ENCODE assay signal across 12 cellular contexts in genomic region chr20:59403962-59404314, GRCh38.
DNase-seq lines count a peak whose midpoint lies in the region; ATAC-seq and TF ChIP-seq lines count a peak whose summit lies in the region.
"Had no signal": no experiment of that assay in that cellular context is flagged by ENCODE, and none has a peak within 500 bp of the region (broad histone marks: within the 10 kb centered on the region; RNA-seq: fewer than 3 reads in every experiment).

No MANE protein-coding gene starts in this region.

- no peak overlapping the region for H3K4me3 ChIP-seq in NT2/D1 (ENCODE audit: insufficient read length, low read depth)
- H3K4me3 ChIP-seq in suprapubic skin = peak overlapping the region; percentile 2
- H3K4me3 ChIP-seq: body of pancreas had no signal

- no peak for TF ChIP-seq EP300 in suprapubic skin (IDR thresholded peaks at IDR 0.05)

- no peaks in the 10 kb centered on the region for H3K9me3 Mint-ChIP-seq in activated naive CD8-positive, alpha-beta T cell (ENCODE audit: low read depth)
- no peaks in the 10 kb centered on the region for H3K9me3 Mint-ChIP-seq in activated naive CD8-positive, alpha-beta T cell treated with anti-CD3 and anti-CD28 coated beads, Interleukin-2, amount 50 U/mL, for 24 hours
- no peaks in the 10 kb centered on the region for H3K9me3 Mint-ChIP-seq in glutamatergic neuron (ENCODE audit: unreplicated experiment)
- H3K9me3 Mint-ChIP-seq: activated B cell treated with CpG ODN at 0.5 μM for 24 hours had no signal

- no peak overlapping the region for H3K27ac ChIP-seq in suprapubic skin
- H3K27ac ChIP-seq: epithelial cell of prostate had no signal

- WGBS in suprapubic skin = 17% methylated on average over 8 of the region's 9 CpGs

- peak overlapping the region; percentile 7 for H3K9ac ChIP-seq in NT2/D1 (ENCODE audit: insufficient read length, low read depth)

- peaks cover 7% of the 10 kb centered on the region for H3K4me1 ChIP-seq in NT2/D1 (ENCODE audit: insufficient read depth, insufficient read length)
- peaks cover 18% of the 10 kb centered on the region for H3K4me1 ChIP-seq in suprapubic skin

- no peak for TF ChIP-seq POLR2A in suprapubic skin (IDR thresholded peaks at IDR 0.05)

- TF ChIP-seq CTCF in glutamatergic neuron (IDR thresholded peaks at IDR 0.05; ENCODE audit: partially characterized antibody, unreplicated experiment) (peak; percentile 76), suprapubic skin (IDR thresholded peaks at IDR 0.05) (no peak)

- H3K27me3 ChIP-seq in NT2/D1 (ENCODE audit: insufficient read depth, insufficient read length) (peaks cover 37% of the 10 kb centered on the region), suprapubic skin (peaks cover 74% of the 10 kb centered on the region)

- no peak for DNase-seq in activated naive CD8-positive, alpha-beta T cell treated with anti-CD3 and anti-CD28 coated beads, Interleukin-2, amount 50 U/mL, for 24 hours
- DNase-seq in NT2/D1 (ENCODE audit: low read depth, low spot score) (no peak), glutamatergic neuron (no peak), suprapubic skin (ENCODE audit: low spot score in 2 of 2) (no peak), GDM1 (lab: John Stamatoyannopoulos, UW) (no peak), activated gamma-delta T cell treated with Interleukin-2 at 50 U/mL for 16 hours (no peak)
- no peak for DNase-seq in activated CD4-positive, CD25-positive, alpha-beta regulatory T cell (lab: John Stamatoyannopoulos, UW)
- DNase-seq: NCI-H1436 had no signal

- no peaks in the 10 kb centered on the region for H3K36me3 ChIP-seq in NT2/D1 (ENCODE audit: insufficient read depth, insufficient read length, low read length)
- H3K36me3 ChIP-seq in suprapubic skin = no peaks in the 10 kb centered on the region

- peaks cover 5% of the 10 kb centered on the region for H3K4me1 Mint-ChIP-seq in activated naive CD8-positive, alpha-beta T cell (ENCODE audit: low read depth)
- H3K4me1 Mint-ChIP-seq in activated naive CD8-positive, alpha-beta T cell treated with anti-CD3 and anti-CD28 coated beads, Interleukin-2, amount 50 U/mL, for 24 hours = peaks cover 5% of the 10 kb centered on the region
- peaks cover 16% of the 10 kb centered on the region for H3K4me1 Mint-ChIP-seq in glutamatergic neuron (ENCODE audit: low read depth, unreplicated experiment)

- no peak for ATAC-seq in activated naive CD8-positive, alpha-beta T cell treated with anti-CD3 and anti-CD28 coated beads, Interleukin-2, amount 50 U/mL, for 24 hours

- peak overlapping the region; percentile 12 for H3K27ac Mint-ChIP-seq in activated naive CD8-positive, alpha-beta T cell
- H3K27ac Mint-ChIP-seq in activated naive CD8-positive, alpha-beta T cell treated with anti-CD3 and anti-CD28 coated beads, Interleukin-2, amount 50 U/mL, for 24 hours = no peak overlapping the region
- no peak overlapping the region for H3K27ac Mint-ChIP-seq in glutamatergic neuron (ENCODE audit: unreplicated experiment)
- H3K27ac Mint-ChIP-seq: activated B cell treated with CpG ODN at 0.5 μM for 24 hours had no signal

- H3K9me3 ChIP-seq in NT2/D1 (ENCODE audit: insufficient read depth, low read length) (no peaks in the 10 kb centered on the region), suprapubic skin (no peaks in the 10 kb centered on the region)
- H3K9me3 ChIP-seq: body of pancreas had no signal

- H3K36me3 Mint-ChIP-seq in activated naive CD8-positive, alpha-beta T cell = no peaks in the 10 kb centered on the region
- H3K36me3 Mint-ChIP-seq in activated naive CD8-positive, alpha-beta T cell treated with anti-CD3 and anti-CD28 coated beads, Interleukin-2, amount 50 U/mL, for 24 hours (ENCODE audit: low read depth) = no peaks in the 10 kb centered on the region
- no peaks in the 10 kb centered on the region for H3K36me3 Mint-ChIP-seq in glutamatergic neuron (ENCODE audit: unreplicated experiment)

- H3K4me3 Mint-ChIP-seq in activated naive CD8-positive, alpha-beta T cell = peak overlapping the region; percentile 60
- H3K4me3 Mint-ChIP-seq in activated naive CD8-positive, alpha-beta T cell treated with anti-CD3 and anti-CD28 coated beads, Interleukin-2, amount 50 U/mL, for 24 hours = no peak overlapping the region
- H3K4me3 Mint-ChIP-seq in glutamatergic neuron (ENCODE audit: unreplicated experiment) = peak overlapping the region; percentile 61
- H3K4me3 Mint-ChIP-seq: activated B cell treated with CpG ODN at 0.5 μM for 24 hours had no signal

- H3K27me3 Mint-ChIP-seq in activated naive CD8-positive, alpha-beta T cell = peaks cover 9% of the 10 kb centered on the region
- H3K27me3 Mint-ChIP-seq in activated naive CD8-positive, alpha-beta T cell treated with anti-CD3 and anti-CD28 coated beads, Interleukin-2, amount 50 U/mL, for 24 hours = peaks cover 18% of the 10 kb centered on the region
- H3K27me3 Mint-ChIP-seq in glutamatergic neuron (ENCODE audit: unreplicated experiment) = peaks cover 3% of the 10 kb centered on the region
